21 cellular contexts compared by ENCODE assay signal in the genomic region with DNA sequence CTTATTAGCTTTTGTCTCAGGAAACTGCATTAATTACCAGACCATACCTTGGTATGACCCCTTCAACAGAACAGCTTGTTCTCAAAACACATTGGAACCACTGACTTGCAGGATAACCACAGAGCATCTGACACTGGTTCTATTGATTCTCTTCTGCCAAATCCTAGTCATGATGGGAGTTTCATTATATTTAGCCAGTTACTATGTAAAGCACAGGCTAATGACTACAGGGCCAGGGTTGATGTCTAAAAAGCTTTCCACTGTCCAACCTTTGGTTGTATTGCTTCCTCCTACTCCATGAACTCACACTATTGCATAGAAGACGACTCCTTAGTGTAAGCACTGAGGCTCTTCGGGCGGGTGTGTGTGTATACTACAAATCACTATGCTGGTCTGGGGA. TPM values are rescaled to one million over a fixed set of nuclear protein-coding genes. Genes with fewer than 3 reads are reported as not detected.
DNase-seq lines count a peak whose midpoint lies in the region; ATAC-seq and TF ChIP-seq lines count a peak whose summit lies in the region.
"Had no signal": no experiment of that assay in that cellular context is flagged by ENCODE, and none has a peak within 500 bp of the region (broad histone marks: within the 10 kb centered on the region; RNA-seq: fewer than 3 reads in every experiment).

No MANE protein-coding gene starts in this region.

- H3K9me3 ChIP-seq in WERI-Rb-1 (ENCODE audit: severe bottlenecking) = no peaks in the 10 kb centered on the region
- H3K9me3 ChIP-seq: thoracic aorta had no signal

- peak overlapping the region; percentile 100; the same call in 1 of the 2 replicates for H3K27ac ChIP-seq in WERI-Rb-1
- peak overlapping the region; percentile 98 for H3K27ac ChIP-seq in substantia nigra (ENCODE audit: low read depth, low read length, poor library complexity, severe bottlenecking)
- H3K27ac ChIP-seq: thoracic aorta had no signal

- H3K36me3 Mint-ChIP-seq in activated CD4-positive, alpha-beta T cell treated with anti-CD3 and anti-CD28 coated beads, Interleukin-2, amount 10 ng/mL, durations not matched to agents 24 days and 14 days (ENCODE audit: low read depth) = peaks cover 43% of the 10 kb centered on the region
- H3K36me3 Mint-ChIP-seq in glutamatergic neuron (ENCODE audit: unreplicated experiment) = no peaks in the 10 kb centered on the region

- H3K27me3 ChIP-seq in WERI-Rb-1 (ENCODE audit: insufficient read depth, low read depth, severe bottlenecking) = no peaks in the 10 kb centered on the region

- no peaks in the 10 kb centered on the region for H3K9me3 Mint-ChIP-seq in activated CD4-positive, alpha-beta T cell treated with anti-CD3 and anti-CD28 coated beads, Interleukin-2, amount 10 ng/mL, durations not matched to agents 24 days and 14 days
- H3K9me3 Mint-ChIP-seq in glutamatergic neuron (ENCODE audit: unreplicated experiment) = peaks cover 22% of the 10 kb centered on the region
- H3K9me3 Mint-ChIP-seq: CD8-positive, alpha-beta T cell; memory B cell; naive thymus-derived CD8-positive, alpha-beta T cell had no signal

- H3K27ac Mint-ChIP-seq in activated CD4-positive, alpha-beta T cell treated with anti-CD3 and anti-CD28 coated beads, Interleukin-2, amount 10 ng/mL, durations not matched to agents 24 days and 14 days = no peak overlapping the region
- H3K27ac Mint-ChIP-seq in glutamatergic neuron (ENCODE audit: unreplicated experiment) = peak overlapping the region; percentile 69
- H3K27ac Mint-ChIP-seq: activated CD8-positive, alpha-beta T cell treated with anti-CD3 and anti-CD28 coated beads, Interleukin-2, amount 10 ng/mL, durations not matched to agents 7 days and 5 days; CD8-positive, alpha-beta T cell; memory B cell had no signal

- peaks cover 7% of the 10 kb centered on the region for H3K27me3 Mint-ChIP-seq in activated CD4-positive, alpha-beta T cell treated with anti-CD3 and anti-CD28 coated beads, Interleukin-2, amount 10 ng/mL, durations not matched to agents 24 days and 14 days
- peaks cover 17% of the 10 kb centered on the region for H3K27me3 Mint-ChIP-seq in glutamatergic neuron (ENCODE audit: unreplicated experiment)
- H3K27me3 Mint-ChIP-seq: memory B cell; naive thymus-derived CD8-positive, alpha-beta T cell had no signal

- no peak for ATAC-seq in HG03045 (IDR thresholded peaks at IDR 0.05; ENCODE audit: unreplicated experiment)
- ATAC-seq: activated CD8-positive, alpha-beta T cell treated with anti-CD3 and anti-CD28 coated beads, Interleukin-2, amount 10 ng/mL, durations not matched to agents 7 days and 5 days; CD8-positive, alpha-beta T cell; naive thymus-derived CD8-positive, alpha-beta T cell had no signal

- peak overlapping the region; percentile 3 for H3K4me3 Mint-ChIP-seq in activated CD4-positive, alpha-beta T cell treated with anti-CD3 and anti-CD28 coated beads, Interleukin-2, amount 10 ng/mL, durations not matched to agents 24 days and 14 days
- H3K4me3 Mint-ChIP-seq in glutamatergic neuron (ENCODE audit: unreplicated experiment) = peak overlapping the region; percentile 90
- H3K4me3 Mint-ChIP-seq: CD8-positive, alpha-beta T cell; memory B cell had no signal

- peaks cover 45% of the 10 kb centered on the region for H3K4me1 Mint-ChIP-seq in activated CD4-positive, alpha-beta T cell treated with anti-CD3 and anti-CD28 coated beads, Interleukin-2, amount 10 ng/mL, durations not matched to agents 24 days and 14 days
- peaks cover 51% of the 10 kb centered on the region for H3K4me1 Mint-ChIP-seq in glutamatergic neuron (ENCODE audit: low read depth, unreplicated experiment)

- DNase-seq in activated CD4-positive, alpha-beta T cell treated with anti-CD3 and anti-CD28 coated beads, Interleukin-2, amount 10 ng/mL, durations not matched to agents 24 days and 14 days = peak; percentile 56
- no peak for DNase-seq in activated CD4-positive, alpha-beta T cell treated with anti-CD3 and anti-CD28 coated beads, Interleukin-2, amount 50 U/mL, for 4 hours
- DNase-seq in WERI-Rb-1 (no peak), glutamatergic neuron (no peak), substantia nigra (lab: John Stamatoyannopoulos, UW) (no peak), NOMO-1 treated with DMSO at 0.1 percent for 48 hours (lab: John Stamatoyannopoulos, UW; ENCODE audit: unreplicated experiment) (no peak)
- no peak for DNase-seq in activated CD8-positive, alpha-beta memory T cell treated with anti-CD3 and anti-CD28 coated beads, Interleukin-2, amount 50 U/mL, for 48 hours
- DNase-seq: activated CD8-positive, alpha-beta T cell treated with anti-CD3 and anti-CD28 coated beads, Interleukin-2, amount 10 ng/mL, durations not matched to agents 7 days and 5 days; CD8-positive, alpha-beta T cell; central memory CD4-positive, alpha-beta T cell; DMS79 treated with DMSO at 0.1 percent for 48 hours; effector memory CD4-positive, alpha-beta T cell; MV-4-11; naive thymus-derived CD8-positive, alpha-beta T cell; NCI-H1930; NCI-H446; NK-92 treated with Interleukin-12 subunit alpha and Interleukin-12 subunit beta, amount 100 ng/mL, for 24 hours; stimulated activated CD4-positive, alpha-beta T cell treated with anti-CD3 and anti-CD28 coated beads, Interleukin-12 subunit alpha, Interleukin-12 subunit beta, amount 100 ng/mL, for 4 hours had no signal

- intact Hi-C loops in activated CD4-positive, alpha-beta T cell treated with anti-CD3 and anti-CD28 coated beads, Interleukin-2, amount 10 ng/mL, durations not matched to agents 24 days and 14 days (cut with micrococcal nuclease) = loop anchor here (10.0 kb wide), 1 partner anchor 222 kb away; no protein-coding TSS in a partner anchor

- TF ChIP-seq CTCF in WERI-Rb-1 (IDR thresholded peaks at IDR 0.05; ENCODE audit: low read depth, low read length) (no peak), glutamatergic neuron (IDR thresholded peaks at IDR 0.05; ENCODE audit: partially characterized antibody, unreplicated experiment) (no peak)

- H3K36me3 ChIP-seq in WERI-Rb-1 = peaks cover 84% of the 10 kb centered on the region
- H3K36me3 ChIP-seq: thoracic aorta had no signal

- peak overlapping the region; percentile 99 for H3K4me3 ChIP-seq in WERI-Rb-1 (ENCODE audit: low read depth, low read length)
- H3K4me3 ChIP-seq: thoracic aorta had no signal

RNA-seq across cellular contexts. Expression of a gene that starts 3.8 kb away (rescaled TPM):
- total RNA-seq in activated CD4-positive, alpha-beta T cell treated with anti-CD3 and anti-CD28 coated beads, Interleukin-2, amount 10 ng/mL, durations not matched to agents 24 days and 14 days = 247 and 255 TPM in 2 replicates
- 2,298 TPM for total RNA-seq in glutamatergic neuron (ENCODE audit: unreplicated experiment)

RNA-seq across cellular contexts. Expression of a gene that starts 27.0 kb away (rescaled TPM):
- 6.6 and 6.8 TPM in 2 replicates for total RNA-seq in activated CD4-positive, alpha-beta T cell treated with anti-CD3 and anti-CD28 coated beads, Interleukin-2, amount 10 ng/mL, durations not matched to agents 24 days and 14 days
- total RNA-seq in glutamatergic neuron (ENCODE audit: unreplicated experiment) = 6.4 TPM

RNA-seq across cellular contexts. Expression of a gene that starts 43.2 kb away (rescaled TPM):
- total RNA-seq in activated CD4-positive, alpha-beta T cell treated with anti-CD3 and anti-CD28 coated beads, Interleukin-2, amount 10 ng/mL, durations not matched to agents 24 days and 14 days = 12.0 and 13.9 TPM in 2 replicates
- 1.3 TPM for total RNA-seq in glutamatergic neuron (ENCODE audit: unreplicated experiment)
- total RNA-seq: naive thymus-derived CD8-positive, alpha-beta T cell; thoracic aorta had no signal
